9 cellular contexts compared by ENCODE assay signal in genomic region chr12:6384499-6385436, GRCh38. TPM values are rescaled to one million over a fixed set of nuclear protein-coding genes. Genes with fewer than 3 reads are reported as not detected.
DNase-seq lines count a peak whose midpoint lies in the region; ATAC-seq, FAIRE-seq and TF ChIP-seq lines count a peak whose summit lies in the region.
"Had no signal": no experiment of that assay in that cellular context is flagged by ENCODE, and none has a peak within 500 bp of the region (broad histone marks: within the 10 kb centered on the region; RNA-seq: fewer than 3 reads in every experiment).

No MANE protein-coding gene starts in this region.

- no peaks in the 10 kb centered on the region for H3K9me3 ChIP-seq in BLaER1 treated with 17β-estradiol and CSF1 and Interleukin-3, amounts not matched to agents 10 nM and 100 nM (replicated peaks in 1 of 11)
- H3K9me3 ChIP-seq in SJCRH30 (replicated peaks) (no peaks in the 10 kb centered on the region), trophoblast cell (ENCODE audit: insufficient read depth, low read depth, low read length) (no peaks in the 10 kb centered on the region)

- H3K27ac Mint-ChIP-seq in activated T-cell treated with anti-CD3 and anti-CD28 coated beads, Interleukin-2, amount 50 U/mL, for 72 hours: no peak overlapping the region

- peak overlapping the region; percentile 46 for H3K4ac ChIP-seq in trophoblast cell (ENCODE audit: low read depth, low read length)

- H3K23ac ChIP-seq in trophoblast cell (ENCODE audit: low read length): no peak overlapping the region

- peak overlapping the region; percentile 97 for H2AFZ ChIP-seq in trophoblast cell (ENCODE audit: insufficient read depth, low read length, poor library complexity)

- H3K18ac ChIP-seq in trophoblast cell (ENCODE audit: low read length): peak overlapping the region; percentile 82

- no peak for DNase-seq in SJCRH30
- DNase-seq in foreskin fibroblast: no peak
- DNase-seq in trophoblast cell: no peak
- no peak for DNase-seq in NCI-H2107 (lab: John Stamatoyannopoulos, UW)
- DNase-seq in activated T-cell treated with anti-CD3 and anti-CD28 coated beads, Interleukin-2, amount 50 U/mL, for 72 hours: no peak
- no peak for DNase-seq in GM12891 (ENCODE audit: insufficient read length, low spot score)
- DNase-seq: NCI-H524 had no signal

- peaks cover 14 to 94% (median 41%) of the 10 kb centered on the region in 10 experiments for H3K4me1 ChIP-seq in BLaER1 treated with 17β-estradiol and CSF1 and Interleukin-3, amounts not matched to agents 10 nM and 100 nM
- H3K4me1 ChIP-seq in SJCRH30 (no peaks in the 10 kb centered on the region), trophoblast cell (ENCODE audit: control insufficient read depth in 1 of 2, insufficient read depth in 2 of 2, low read length in 2 of 2) (peaks cover 18 to 20% of the 10 kb centered on the region in 2 experiments)

- H2BK12ac ChIP-seq in trophoblast cell (ENCODE audit: low read length): peak overlapping the region; percentile 74

- H4K12ac ChIP-seq in trophoblast cell (ENCODE audit: low read depth, low read length): peak overlapping the region; percentile 92

- WGBS in trophoblast cell (ENCODE audit: extremely low coverage, insufficient coverage, insufficient read length): no CpG with 5 or more reads among the region's 36 CpGs

- FAIRE-seq in GM12891 (lab: Jason Lieb, UNC): no peak

- peak overlapping the region; percentile 74 to 95 (median 81) for H3K9ac ChIP-seq in BLaER1 treated with 17β-estradiol and CSF1 and Interleukin-3, amounts not matched to agents 10 nM and 100 nM
- no peak overlapping the region for H3K9ac ChIP-seq in trophoblast cell (ENCODE audit: low read length)

- no peak for ATAC-seq in activated T-cell treated with anti-CD3 and anti-CD28 coated beads, Interleukin-2, amount 50 U/mL, for 72 hours (replicated peaks in 1 of 2)
- no peak for ATAC-seq in HG02678 (IDR thresholded peaks at IDR 0.05; ENCODE audit: unreplicated experiment)

- H3K4me3 ChIP-seq in BLaER1 treated with 17β-estradiol and CSF1 and Interleukin-3, amounts not matched to agents 10 nM and 100 nM: peak overlapping the region in 9 of 10 experiments; percentile 50 to 84 (median 69); a peak in 17 of 20 replicates
- H3K4me3 ChIP-seq in SJCRH30 (peak overlapping the region; percentile 66), foreskin fibroblast (ENCODE audit: low read depth in 1 of 2, low read length in 2 of 2) (peak overlapping the region; percentile 54 to 78), trophoblast cell (ENCODE audit: low read depth, low read length) (no peak overlapping the region)

- H4K20me1 ChIP-seq in BLaER1 treated with 17β-estradiol and CSF1 and Interleukin-3, amounts not matched to agents 10 nM and 100 nM: peaks cover 0 to 23% (median 0%) of the 10 kb centered on the region in 11 experiments; a peak in 5 of 22 replicates

- no peak for TF ChIP-seq POLR2A in GM12891 (IDR thresholded peaks at IDR 0.05; ENCODE audit: low read depth, low read length)

- H3K36me3 Mint-ChIP-seq in activated T-cell treated with anti-CD3 and anti-CD28 coated beads, Interleukin-2, amount 50 U/mL, for 72 hours (ENCODE audit: insufficient read depth in 2 of 2): no peaks in the 10 kb centered on the region

- H3K27ac ChIP-seq in BLaER1 treated with 17β-estradiol and CSF1 and Interleukin-3, amounts not matched to agents 10 nM and 100 nM: peak overlapping the region; percentile 66 to 96 (median 90)
- H3K27ac ChIP-seq in SJCRH30: peak overlapping the region; percentile 76
- H3K27ac ChIP-seq in trophoblast cell (ENCODE audit: low read depth, low read length): peak overlapping the region; percentile 64

- H4K8ac ChIP-seq in trophoblast cell (ENCODE audit: low read depth, low read length): peak overlapping the region; percentile 93

- TF ChIP-seq CTCF in foreskin fibroblast (IDR thresholded peaks at IDR 0.05; ENCODE audit: low read depth, low read length): no peak

- H3K27me3 Mint-ChIP-seq in activated T-cell treated with anti-CD3 and anti-CD28 coated beads, Interleukin-2, amount 50 U/mL, for 72 hours (ENCODE audit: low read depth): peaks cover 15% of the 10 kb centered on the region

- H2BK120ac ChIP-seq in trophoblast cell (ENCODE audit: insufficient read depth, low read length, poor library complexity): peak overlapping the region; percentile 93

- no peak overlapping the region for H3K4me3 Mint-ChIP-seq in activated T-cell treated with anti-CD3 and anti-CD28 coated beads, Interleukin-2, amount 50 U/mL, for 72 hours

- H3K79me1 ChIP-seq in trophoblast cell (ENCODE audit: low read length): peaks cover 17% of the 10 kb centered on the region

- H2AK5ac ChIP-seq in trophoblast cell (ENCODE audit: low read length): peak overlapping the region; percentile 69

- H2BK5ac ChIP-seq in trophoblast cell (ENCODE audit: low read depth, low read length, poor library complexity): peak overlapping the region; percentile 37

- no peaks in the 10 kb centered on the region for H3K4me1 Mint-ChIP-seq in activated T-cell treated with anti-CD3 and anti-CD28 coated beads, Interleukin-2, amount 50 U/mL, for 72 hours (ENCODE audit: low read depth)

- H3K79me2 ChIP-seq in trophoblast cell (ENCODE audit: control insufficient read depth, insufficient read depth, low read length, poor library complexity): peaks cover 11% of the 10 kb centered on the region

- H3K4me2 ChIP-seq in BLaER1 treated with 17β-estradiol and CSF1 and Interleukin-3, amounts not matched to agents 10 nM and 100 nM: peak overlapping the region; percentile 81 to 100 (median 98)
- H3K4me2 ChIP-seq in trophoblast cell (ENCODE audit: low read length): peak overlapping the region; percentile 59

- H3K14ac ChIP-seq in trophoblast cell (ENCODE audit: low read length): peak overlapping the region; percentile 85

- H4K91ac ChIP-seq in trophoblast cell (ENCODE audit: low read depth, low read length): peak overlapping the region; percentile 95

- peaks cover 0 to 40% (median 29%) of the 10 kb centered on the region in 11 experiments; a peak in 15 of 22 replicates for H3K27me3 ChIP-seq in BLaER1 treated with 17β-estradiol and CSF1 and Interleukin-3, amounts not matched to agents 10 nM and 100 nM
- H3K27me3 ChIP-seq in SJCRH30 (no peaks in the 10 kb centered on the region; the same call in 1 of the 2 replicates), trophoblast cell (ENCODE audit: insufficient read depth, low read length) (no peaks in the 10 kb centered on the region)

- peaks cover 0 to 46% (median 7%) of the 10 kb centered on the region in 11 experiments; a peak in 10 of 22 replicates for H3K36me3 ChIP-seq in BLaER1 treated with 17β-estradiol and CSF1 and Interleukin-3, amounts not matched to agents 10 nM and 100 nM
- H3K36me3 ChIP-seq in SJCRH30 (peaks cover 3% of the 10 kb centered on the region; the same call in 1 of the 2 replicates), trophoblast cell (ENCODE audit: control insufficient read depth in 1 of 2, insufficient read depth in 2 of 2, low read length in 2 of 2) (peaks cover 12% of the 10 kb centered on the region in 2 experiments)

- H3K9me3 Mint-ChIP-seq in activated T-cell treated with anti-CD3 and anti-CD28 coated beads, Interleukin-2, amount 50 U/mL, for 72 hours: no peaks in the 10 kb centered on the region

TF ChIP-seq in GM12891, 5 proteins besides CTCF, POLR2A, EP300 and RAD21:
- TF ChIP-seq TAF1 (IDR thresholded peaks at IDR 0.05; ENCODE audit: low read depth, low read length): no peak
- TF ChIP-seq PAX5 (IDR thresholded peaks at IDR 0.05; ENCODE audit: insufficient read depth, low read length, severe bottlenecking): no peak
- TF ChIP-seq POLR2AphosphoS5 (IDR thresholded peaks at IDR 0.05; ENCODE audit: low read depth, low read length): no peak
- TF ChIP-seq POU2F2 (IDR thresholded peaks at IDR 0.05; ENCODE audit: low read depth, low read length): no peak
- no peak for TF ChIP-seq SPI1 (IDR thresholded peaks at IDR 0.05; ENCODE audit: low read depth, low read length)

RNA-seq across cellular contexts. Expression of gene LTBR, which starts 0.8 kb away (rescaled TPM):
- total RNA-seq in SJCRH30 (2014; rRNA removed; shearing (Covaris generic)): 14.7 and 16.5 TPM in 2 replicates
- polyA plus RNA-seq in trophoblast cell (2013): 34.3 and 34.8 TPM in 2 replicates
- 1 to 10 TPM; 1.3 to 1.9 TPM for total RNA-seq in activated T-cell treated with anti-CD3 and anti-CD28 coated beads, Interleukin-2, amount 50 U/mL, for 72 hours
- polyA plus RNA-seq in GM12891 (2012; ENCODE audit: low read depth, missing spikeins): 3.5 TPM

RNA-seq across cellular contexts. Expression of gene SCNN1A, which starts 9.4 kb away (rescaled TPM):
- total RNA-seq in SJCRH30 (2014; rRNA removed; shearing (Covaris generic)): not detected in 2 replicates
- 2.3 and 2.7 TPM in 2 replicates for polyA plus RNA-seq in trophoblast cell (2013)
- total RNA-seq in activated T-cell treated with anti-CD3 and anti-CD28 coated beads, Interleukin-2, amount 50 U/mL, for 72 hours: under 1 TPM; 0.29 to 0.67 TPM
- polyA plus RNA-seq in GM12891 (2012; ENCODE audit: low read depth, missing spikeins): 0.12 TPM

RNA-seq across cellular contexts. Expression of gene TNFRSF1A, which starts 42.9 kb away (rescaled TPM):
- 34.3 and 40.2 TPM in 2 replicates for total RNA-seq in SJCRH30 (2014; rRNA removed; shearing (Covaris generic))
- polyA plus RNA-seq in trophoblast cell (2013): 81.0 and 90.7 TPM in 2 replicates
- 10 to 100 TPM; 48.4 to 52.1 TPM for total RNA-seq in activated T-cell treated with anti-CD3 and anti-CD28 coated beads, Interleukin-2, amount 50 U/mL, for 72 hours
- polyA plus RNA-seq in GM12891 (2012; ENCODE audit: low read depth, missing spikeins): 8.1 TPM

RNA-seq across cellular contexts. Expression of gene CD27, which starts 60.0 kb away (rescaled TPM):
- total RNA-seq in SJCRH30 (2014; rRNA removed; shearing (Covaris generic)): 0.12 and 0.15 TPM in 2 replicates
- polyA plus RNA-seq in trophoblast cell (2013): not detected in 2 replicates
- 10 to 100 TPM; 53.1 to 90.5 TPM for total RNA-seq in activated T-cell treated with anti-CD3 and anti-CD28 coated beads, Interleukin-2, amount 50 U/mL, for 72 hours
- polyA plus RNA-seq in GM12891 (2012; ENCODE audit: low read depth, missing spikeins): 112 TPM
